20 cellular contexts compared by ENCODE assay signal in the genomic region with DNA sequence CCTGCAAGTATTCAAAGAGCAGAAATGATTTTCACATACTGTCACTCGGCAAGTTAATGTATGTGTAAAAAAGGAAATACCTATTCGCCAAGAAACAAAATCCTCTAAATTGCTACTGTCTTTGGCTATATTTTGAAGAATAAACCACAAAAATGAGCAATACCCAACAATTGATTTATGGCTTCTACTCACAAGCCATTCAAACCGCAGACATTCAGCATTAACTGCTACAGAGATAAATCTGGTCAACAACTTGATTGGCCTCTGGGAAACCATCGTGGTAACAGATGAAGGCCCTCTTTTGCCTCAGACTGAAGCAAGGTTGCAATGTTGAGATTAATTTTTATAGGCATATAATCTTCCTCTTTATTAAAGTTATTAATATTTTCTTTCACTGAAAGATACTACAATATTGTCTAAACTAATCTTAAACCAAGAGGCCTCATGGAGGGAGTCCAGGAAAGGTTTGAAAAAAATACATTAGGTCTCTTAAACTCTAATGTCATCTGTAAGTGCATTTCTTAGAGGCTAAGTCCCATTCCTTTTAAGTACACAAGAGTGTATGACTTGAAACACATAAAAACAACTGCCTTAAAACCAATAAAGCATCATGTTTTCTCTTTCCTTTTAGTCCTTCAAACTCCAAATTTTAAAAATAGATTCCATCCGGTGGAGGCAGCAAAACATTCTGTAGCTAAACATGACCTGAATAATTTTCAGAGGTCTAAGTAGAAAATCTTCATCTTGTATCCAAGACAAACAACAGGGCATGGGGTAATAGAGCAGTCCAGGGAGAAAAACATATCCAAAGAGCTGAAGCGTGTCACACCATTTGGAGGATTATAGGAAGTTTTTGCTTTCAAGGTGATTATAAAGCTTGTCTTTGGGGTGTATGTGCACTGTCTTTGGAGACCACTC.
A peak's percentile ranks its signal among the peaks of the same experiment; 100 is the strongest.
DNase-seq lines count a peak whose midpoint lies in the region; ATAC-seq and TF ChIP-seq lines count a peak whose summit lies in the region.
"Had no signal": no experiment of that assay in that cellular context is flagged by ENCODE, and none has a peak within 500 bp of the region (broad histone marks: within the 10 kb centered on the region; RNA-seq: fewer than 3 reads in every experiment).

No MANE protein-coding gene starts in this region.

- peak overlapping the region; percentile 68 to 77 for H3K27ac ChIP-seq in thoracic aorta
- H3K27ac ChIP-seq: BLaER1, foreskin keratinocyte had no signal

- H3K36me3 Mint-ChIP-seq in T-cell, result no peaks in the 10 kb centered on the region
- H3K36me3 Mint-ChIP-seq in activated CD4-positive, alpha-beta T cell treated with anti-CD3 and anti-CD28 coated beads, Interleukin-2, amount 10 ng/mL, durations not matched to agents 7 days and 5 days (ENCODE audit: low read depth), result no peaks in the 10 kb centered on the region
- H3K36me3 Mint-ChIP-seq: memory B cell had no signal

- H3K4me1 ChIP-seq in thoracic aorta (ENCODE audit: control insufficient read depth in 1 of 2, low read depth in 2 of 2), result peaks cover 32 to 60% of the 10 kb centered on the region in 2 donors
- H3K4me1 ChIP-seq: foreskin keratinocyte, spleen had no signal

- DNase-seq in KG1 (lab: John Stamatoyannopoulos, UW) (peak; percentile 9), astrocyte of the hippocampus (ENCODE audit: low read depth, low spot score) (peak; percentile 55), left lobe of liver (ENCODE audit: low spot score) (no peak), thoracic aorta (ENCODE audit: low spot score) (no peak), T-cell (no peak), DMS 273 (lab: John Stamatoyannopoulos, UW; ENCODE audit: unreplicated experiment) (no peak)
- DNase-seq in activated CD4-positive, alpha-beta T cell treated with anti-CD3 and anti-CD28 coated beads, Interleukin-2, amount 10 ng/mL, durations not matched to agents 7 days and 5 days, result no peak
- DNase-seq: activated CD4-positive, CD25-positive, alpha-beta regulatory T cell treated with anti-CD3 and anti-CD28 coated beads, Interleukin-2, amount 50 U/mL, for 72 hours; activated gamma-delta T cell treated with Interleukin-2 at 50 U/mL for 16 hours; caudate nucleus; DMS 273 treated with DMSO at 0.1 percent for 48 hours; foreskin keratinocyte; NCI-H1048; NCI-H82; spleen; stomach had no signal

- POLR2A ChIA-PET in T-cell (lab: Charles Lee), result interaction anchor here in 1 of 2 donors (0.7 kb wide), 1 partner anchor 20 kb away, joined by 3 read pairs; no protein-coding TSS in a partner anchor
- POLR2A ChIA-PET in activated CD4-positive, alpha-beta T cell treated with anti-CD3 and anti-CD28 coated beads, Interleukin-2, amount 10 ng/mL, durations not matched to agents 7 days and 5 days (lab: Charles Lee), result no interaction called here

- H3K27me3 ChIP-seq in thoracic aorta (replicated peaks; ENCODE audit: insufficient read depth), result no peaks in the 10 kb centered on the region
- H3K27me3 ChIP-seq: BLaER1, foreskin keratinocyte, spleen, stomach had no signal

- ATAC-seq in left lobe of liver (peak; percentile 69), thoracic aorta (ENCODE audit: insufficient number of reproducible peaks, low FRiP score, low read depth) (peak; percentile 46), T-cell (replicated peaks in 1 of 4) (no peak)
- ATAC-seq: foreskin keratinocyte, HCT116 had no signal

- H3K27ac Mint-ChIP-seq in T-cell, result no peak overlapping the region
- H3K27ac Mint-ChIP-seq in activated CD4-positive, alpha-beta T cell treated with anti-CD3 and anti-CD28 coated beads, Interleukin-2, amount 10 ng/mL, durations not matched to agents 7 days and 5 days, result no peak overlapping the region
- H3K27ac Mint-ChIP-seq: memory B cell; T-helper 2 cell treated with Interferon-gamma antibody and Interleukin-4, amounts not matched to agents 5 μg/mL and 100 μg/mL, for 36 hours had no signal

- no peaks in the 10 kb centered on the region for H3K9me3 Mint-ChIP-seq in T-cell
- peaks cover 3% of the 10 kb centered on the region for H3K9me3 Mint-ChIP-seq in activated CD4-positive, alpha-beta T cell treated with anti-CD3 and anti-CD28 coated beads, Interleukin-2, amount 10 ng/mL, durations not matched to agents 7 days and 5 days
- H3K9me3 Mint-ChIP-seq: memory B cell had no signal

- CTCF ChIA-PET in T-cell (lab: Charles Lee), result interaction anchor here in 1 of 2 donors (0.6 kb wide), 1 partner anchor 117 kb away, joined by 10 read pairs; no protein-coding TSS in a partner anchor
- CTCF ChIA-PET in activated CD4-positive, alpha-beta T cell treated with anti-CD3 and anti-CD28 coated beads, Interleukin-2, amount 10 ng/mL, durations not matched to agents 7 days and 5 days (lab: Charles Lee), result no interaction called here

- H3K4me1 Mint-ChIP-seq in T-cell, result peaks cover 0 to 24% (median 0%) of the 10 kb centered on the region in 3 donors
- no peaks in the 10 kb centered on the region for H3K4me1 Mint-ChIP-seq in activated CD4-positive, alpha-beta T cell treated with anti-CD3 and anti-CD28 coated beads, Interleukin-2, amount 10 ng/mL, durations not matched to agents 7 days and 5 days

- no peak overlapping the region for H3K4me3 ChIP-seq in thoracic aorta
- H3K4me3 ChIP-seq: BLaER1, spleen, stomach had no signal

- H3K36me3 ChIP-seq in thoracic aorta, result no peaks in the 10 kb centered on the region
- H3K36me3 ChIP-seq: BLaER1, spleen, stomach had no signal

- no peak overlapping the region for H3K4me3 Mint-ChIP-seq in T-cell
- no peak overlapping the region for H3K4me3 Mint-ChIP-seq in activated CD4-positive, alpha-beta T cell treated with anti-CD3 and anti-CD28 coated beads, Interleukin-2, amount 10 ng/mL, durations not matched to agents 7 days and 5 days
- H3K4me3 Mint-ChIP-seq: memory B cell; T-helper 2 cell treated with Interferon-gamma antibody and Interleukin-4, amounts not matched to agents 5 μg/mL and 100 μg/mL, for 36 hours had no signal

- H3K9me3 ChIP-seq in thoracic aorta, result no peaks in the 10 kb centered on the region
- H3K9me3 ChIP-seq: BLaER1, spleen, stomach had no signal

- no peaks in the 10 kb centered on the region for H3K27me3 Mint-ChIP-seq in T-cell
- no peaks in the 10 kb centered on the region for H3K27me3 Mint-ChIP-seq in activated CD4-positive, alpha-beta T cell treated with anti-CD3 and anti-CD28 coated beads, Interleukin-2, amount 10 ng/mL, durations not matched to agents 7 days and 5 days
- H3K27me3 Mint-ChIP-seq: memory B cell had no signal

- peak; percentile 33 for TF ChIP-seq CTCF in thoracic aorta (IDR thresholded peaks at IDR 0.05)

Comparison
In these comparisons a context has a peak if more than half of its experiments do, and no peak if none do; other contexts are left out.
1. DNase-seq: peak in KG1 (single experiment) and astrocyte of the hippocampus (single experiment); none in left lobe of liver (single experiment), thoracic aorta (single experiment), T-cell (0 of 34), activated CD4-positive, alpha-beta T cell treated with anti-CD3 and anti-CD28 coated beads, Interleukin-2, amount 10 ng/mL, durations not matched to agents 7 days and 5 days (single experiment) and DMS 273 (single experiment).
2. ATAC-seq: peak in left lobe of liver (single experiment) and thoracic aorta (single experiment); none in T-cell (0 of 4).